In the genomic region with DNA sequence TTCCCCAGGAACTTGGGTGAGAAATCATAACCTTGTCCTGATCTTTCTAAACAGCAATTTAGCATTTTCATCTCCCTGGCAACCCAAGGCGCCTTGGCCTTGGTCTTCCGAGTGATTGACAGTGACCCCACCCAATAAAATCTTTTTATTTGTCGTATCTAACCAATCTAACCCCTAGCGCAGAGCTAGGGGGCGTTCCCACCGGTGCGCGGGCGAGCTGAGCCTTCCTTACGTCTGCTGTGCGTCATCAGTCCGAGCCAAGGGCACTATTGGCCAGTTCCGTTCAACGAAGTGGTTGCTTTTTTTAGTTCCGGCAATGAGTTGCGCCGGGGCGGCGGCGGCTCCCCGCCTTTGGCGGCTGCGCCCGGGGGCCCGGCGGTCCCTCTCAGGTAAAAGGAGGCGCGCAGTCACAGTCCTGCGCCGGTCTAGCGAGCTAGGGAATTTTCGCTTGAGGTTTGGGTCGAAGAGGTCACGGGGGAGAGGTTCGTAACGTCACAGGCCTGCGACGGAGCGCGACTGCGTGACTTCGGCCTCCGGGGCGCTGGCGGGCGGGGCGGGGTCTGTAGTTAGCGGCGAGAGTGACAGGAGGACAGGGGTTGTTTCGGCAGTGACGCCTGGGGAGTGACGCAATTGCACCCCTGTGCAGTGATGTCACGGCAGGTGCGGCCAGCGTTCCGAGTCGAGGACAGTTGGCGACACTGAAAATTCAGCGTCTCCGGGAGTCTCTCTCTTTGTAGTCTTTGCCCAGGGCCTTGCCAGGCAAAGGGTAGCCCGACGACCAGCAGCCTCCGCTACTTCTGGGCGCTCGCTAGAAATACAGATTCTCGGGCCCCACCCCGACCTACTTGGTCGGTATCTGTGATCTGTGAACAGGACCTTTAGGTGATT, we compare ENCODE assay signal across 1 cellular context.
TF ChIP-seq lines count a peak whose summit lies in the region.

A gene (plus strand): TSS at position 266 of the 888 bp plus-strand sequence. CDS start 51 bp downstream, at position 317.

TF ChIP-seq in K562, 482 proteins besides CTCF, POLR2A, EP300 and RAD21 (continued from another document and continues in another):
- TF ChIP-seq, protein P1, sequence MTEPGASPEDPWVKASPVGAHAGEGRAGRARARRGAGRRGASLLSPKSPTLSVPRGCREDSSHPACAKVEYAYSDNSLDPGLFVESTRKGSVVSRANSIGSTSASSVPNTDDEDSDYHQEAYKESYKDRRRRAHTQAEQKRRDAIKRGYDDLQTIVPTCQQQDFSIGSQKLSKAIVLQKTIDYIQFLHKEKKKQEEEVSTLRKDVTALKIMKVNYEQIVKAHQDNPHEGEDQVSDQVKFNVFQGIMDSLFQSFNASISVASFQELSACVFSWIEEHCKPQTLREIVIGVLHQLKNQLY (CRISPR knock-in tag; conservative IDR thresholded peaks at IDR 0.05), result no peak
- TF ChIP-seq JUND (IDR thresholded peaks at IDR 0.05; ENCODE audit: borderline replicate concordance, low read depth, low read length) (peak; percentile 84), JUND (tag; IDR thresholded peaks at IDR 0.05; ENCODE audit: borderline replicate concordance, low read depth, low read length) (peak; percentile 76; the same call in 2 of the 3 replicates), C11orf30 (IDR thresholded peaks at IDR 0.05; ENCODE audit: low read depth) (peak; percentile 98), NR2C1 (IDR thresholded peaks at IDR 0.05) (peak; percentile 95), NR2C1 (tag; IDR thresholded peaks at IDR 0.05) (peak; percentile 94), ZNF23 (CRISPR knock-in tag; IDR thresholded peaks at IDR 0.05) (no peak), ESRRB (CRISPR knock-in tag; IDR thresholded peaks at IDR 0.05; ENCODE audit: borderline replicate concordance) (no peak), MCM5 (IDR thresholded peaks at IDR 0.05; ENCODE audit: low read depth) (no peak), GATAD2B (IDR thresholded peaks at IDR 0.05; ENCODE audit: borderline replicate concordance) (no peak), TRIM24 (IDR thresholded peaks at IDR 0.05) (no peak), DPF2 (IDR thresholded peaks at IDR 0.05) (0 out of 2 replicates have a peak, but pooled peaks have one; percentile 34), TBL1XR1 (IDR thresholded peaks at IDR 0.05; ENCODE audit: low read length in 2 of 2) (peak in 1 of 2 experiments; percentile 56; a peak in 1 of 4 replicates), EGR1 (conservative IDR thresholded peaks at IDR 0.05) (peak; percentile 86), SRF (CRISPR knock-in tag; IDR thresholded peaks at IDR 0.05) (no peak; a peak in 1 of 4 replicates), FOXP1 (CRISPR knock-in tag; IDR thresholded peaks at IDR 0.05) (no peak), HDAC6 (IDR thresholded peaks at IDR 0.05; ENCODE audit: low read depth, low read length) (no peak), PCBP1 (IDR thresholded peaks at IDR 0.05; ENCODE audit: low read depth, low read length, poor library complexity, severe bottlenecking) (no peak), MYC (IDR thresholded peaks at IDR 0.05; ENCODE audit: low read depth, low read length) (peak; percentile 83), MYC (CRISPR knock-in tag; IDR thresholded peaks at IDR 0.05; ENCODE audit: borderline replicate concordance, low read depth) (0 out of 2 replicates have a peak, but pooled peaks have one; percentile 51), ZC3H11A (IDR thresholded peaks at IDR 0.05; ENCODE audit: low read depth, low read length) (0 out of 2 replicates have a peak, but pooled peaks have one; percentile 36), TAF1 (IDR thresholded peaks at IDR 0.05; ENCODE audit: control insufficient read depth, extremely low read depth, insufficient read depth, low read length, severe bottlenecking) (peak; percentile 48), HOXB6 (CRISPR knock-in tag; IDR thresholded peaks at IDR 0.05; ENCODE audit: borderline replicate concordance) (no peak), LCOR (CRISPR knock-in tag; IDR thresholded peaks at IDR 0.05) (peak; percentile 57), RBFOX2 (IDR thresholded peaks at IDR 0.05; ENCODE audit: low read depth, low read length) (peak; percentile 89), JUNB (CRISPR knock-in tag; conservative IDR thresholded peaks at IDR 0.05) (peak; percentile 9; the same call in 1 of the 2 replicates), CBX8 (IDR thresholded peaks at IDR 0.05; ENCODE audit: borderline replicate concordance, extremely low read depth, low read depth, low read length, poor library complexity, severe bottlenecking) (no peak), GABPB1 (CRISPR knock-in tag; IDR thresholded peaks at IDR 0.05) (peak; percentile 79; the same call in 1 of the 2 replicates), KLF1 (tag; IDR thresholded peaks at IDR 0.05) (no peak), KAT7 (CRISPR knock-in tag; IDR thresholded peaks at IDR 0.05; ENCODE audit: borderline replicate concordance) (no peak), SOX6 (IDR thresholded peaks at IDR 0.05) (no peak), NFE2L1 (tag; IDR thresholded peaks at IDR 0.05; ENCODE audit: borderline replicate concordance, low read depth) (0 out of 2 replicates have a peak, but pooled peaks have one; percentile 3), TGIF2 (CRISPR knock-in tag; IDR thresholded peaks at IDR 0.05) (no peak), CTBP1 (IDR thresholded peaks at IDR 0.05; ENCODE audit: borderline replicate concordance) (peak; percentile 94), ZNF232 (CRISPR knock-in tag; IDR thresholded peaks at IDR 0.05) (no peak), FOXJ3 (CRISPR knock-in tag; IDR thresholded peaks at IDR 0.05) (peak; percentile 54; the same call in 1 of the 2 replicates), ZNF121 (CRISPR knock-in tag; conservative IDR thresholded peaks at IDR 0.05) (no peak), HLTF (IDR thresholded peaks at IDR 0.05) (no peak), TEAD1 (CRISPR knock-in tag; IDR thresholded peaks at IDR 0.05) (0 out of 4 replicates have a peak, but pooled peaks have one; percentile 21 to 55), RBBP5 (IDR thresholded peaks at IDR 0.05; ENCODE audit: borderline replicate concordance, insufficient read depth, low read length, poor library complexity, severe bottlenecking) (peak; percentile 81), ESRRA (IDR thresholded peaks at IDR 0.05; ENCODE audit: borderline replicate concordance, low read depth) (peak; percentile 97), ZNF175 (CRISPR knock-in tag; IDR thresholded peaks at IDR 0.05; ENCODE audit: low read depth) (no peak), GATA2 (CRISPR knock-in tag; IDR thresholded peaks at IDR 0.05) (peak; percentile 37; the same call in 1 of the 2 replicates), KHSRP (IDR thresholded peaks at IDR 0.05) (peak; percentile 94), MTA3 (IDR thresholded peaks at IDR 0.05; ENCODE audit: borderline replicate concordance) (peak; percentile 99), SREBF2 (CRISPR knock-in tag; IDR thresholded peaks at IDR 0.05) (no peak), POLR2G (IDR thresholded peaks at IDR 0.05; ENCODE audit: low read depth, low read length) (peak; percentile 85), PHF20 (IDR thresholded peaks at IDR 0.05; ENCODE audit: partially characterized antibody) (peak; percentile 97), MTA2 (IDR thresholded peaks at IDR 0.05; ENCODE audit: low read depth) (no peak), XRCC5 (IDR thresholded peaks at IDR 0.05; ENCODE audit: low read depth, low read length) (0 out of 2 replicates have a peak, but pooled peaks have one; percentile 15)
- TF ChIP-seq, protein P2, sequence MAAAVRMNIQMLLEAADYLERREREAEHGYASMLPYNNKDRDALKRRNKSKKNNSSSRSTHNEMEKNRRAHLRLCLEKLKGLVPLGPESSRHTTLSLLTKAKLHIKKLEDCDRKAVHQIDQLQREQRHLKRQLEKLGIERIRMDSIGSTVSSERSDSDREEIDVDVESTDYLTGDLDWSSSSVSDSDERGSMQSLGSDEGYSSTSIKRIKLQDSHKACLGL (CRISPR knock-in tag; IDR thresholded peaks at IDR 0.05; ENCODE audit: borderline replicate concordance, poor library complexity, severe bottlenecking), result no peak
- TF ChIP-seq, protein P3, sequence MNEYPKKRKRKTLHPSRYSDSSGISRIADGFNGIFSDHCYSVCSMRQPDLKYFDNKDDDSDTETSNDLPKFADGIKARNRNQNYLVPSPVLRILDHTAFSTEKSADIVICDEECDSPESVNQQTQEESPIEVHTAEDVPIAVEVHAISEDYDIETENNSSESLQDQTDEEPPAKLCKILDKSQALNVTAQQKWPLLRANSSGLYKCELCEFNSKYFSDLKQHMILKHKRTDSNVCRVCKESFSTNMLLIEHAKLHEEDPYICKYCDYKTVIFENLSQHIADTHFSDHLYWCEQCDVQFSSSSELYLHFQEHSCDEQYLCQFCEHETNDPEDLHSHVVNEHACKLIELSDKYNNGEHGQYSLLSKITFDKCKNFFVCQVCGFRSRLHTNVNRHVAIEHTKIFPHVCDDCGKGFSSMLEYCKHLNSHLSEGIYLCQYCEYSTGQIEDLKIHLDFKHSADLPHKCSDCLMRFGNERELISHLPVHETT (CRISPR knock-in tag; conservative IDR thresholded peaks at IDR 0.05 in 1 of 2, IDR thresholded peaks at IDR 0.05 in 1 of 2), result peak in 1 of 2 experiments; percentile 71; a peak in 1 of 4 replicates
- TF ChIP-seq, protein P4, sequence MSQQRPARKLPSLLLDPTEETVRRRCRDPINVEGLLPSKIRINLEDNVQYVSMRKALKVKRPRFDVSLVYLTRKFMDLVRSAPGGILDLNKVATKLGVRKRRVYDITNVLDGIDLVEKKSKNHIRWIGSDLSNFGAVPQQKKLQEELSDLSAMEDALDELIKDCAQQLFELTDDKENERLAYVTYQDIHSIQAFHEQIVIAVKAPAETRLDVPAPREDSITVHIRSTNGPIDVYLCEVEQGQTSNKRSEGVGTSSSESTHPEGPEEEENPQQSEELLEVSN (IDR thresholded peaks at IDR 0.05; ENCODE audit: borderline replicate concordance in 1 of 2, extremely low read depth in 1 of 2, insufficient read depth in 1 of 2, insufficient read length in 1 of 2, low read depth in 1 of 2, low read length in 1 of 2, poor library complexity in 1 of 2, severe bottlenecking in 1 of 2), result peak in 1 of 2 experiments; percentile 23
- TF ChIP-seq, protein P5, sequence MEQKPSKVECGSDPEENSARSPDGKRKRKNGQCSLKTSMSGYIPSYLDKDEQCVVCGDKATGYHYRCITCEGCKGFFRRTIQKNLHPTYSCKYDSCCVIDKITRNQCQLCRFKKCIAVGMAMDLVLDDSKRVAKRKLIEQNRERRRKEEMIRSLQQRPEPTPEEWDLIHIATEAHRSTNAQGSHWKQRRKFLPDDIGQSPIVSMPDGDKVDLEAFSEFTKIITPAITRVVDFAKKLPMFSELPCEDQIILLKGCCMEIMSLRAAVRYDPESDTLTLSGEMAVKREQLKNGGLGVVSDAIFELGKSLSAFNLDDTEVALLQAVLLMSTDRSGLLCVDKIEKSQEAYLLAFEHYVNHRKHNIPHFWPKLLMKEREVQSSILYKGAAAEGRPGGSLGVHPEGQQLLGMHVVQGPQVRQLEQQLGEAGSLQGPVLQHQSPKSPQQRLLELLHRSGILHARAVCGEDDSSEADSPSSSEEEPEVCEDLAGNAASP (IDR thresholded peaks at IDR 0.05), result no peak
- TF ChIP-seq, protein P6, sequence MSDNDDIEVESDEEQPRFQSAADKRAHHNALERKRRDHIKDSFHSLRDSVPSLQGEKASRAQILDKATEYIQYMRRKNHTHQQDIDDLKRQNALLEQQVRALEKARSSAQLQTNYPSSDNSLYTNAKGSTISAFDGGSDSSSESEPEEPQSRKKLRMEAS (CRISPR knock-in tag; IDR thresholded peaks at IDR 0.05), result peak; percentile 65; the same call in 1 of the 2 replicates
- TF ChIP-seq, protein P7, sequence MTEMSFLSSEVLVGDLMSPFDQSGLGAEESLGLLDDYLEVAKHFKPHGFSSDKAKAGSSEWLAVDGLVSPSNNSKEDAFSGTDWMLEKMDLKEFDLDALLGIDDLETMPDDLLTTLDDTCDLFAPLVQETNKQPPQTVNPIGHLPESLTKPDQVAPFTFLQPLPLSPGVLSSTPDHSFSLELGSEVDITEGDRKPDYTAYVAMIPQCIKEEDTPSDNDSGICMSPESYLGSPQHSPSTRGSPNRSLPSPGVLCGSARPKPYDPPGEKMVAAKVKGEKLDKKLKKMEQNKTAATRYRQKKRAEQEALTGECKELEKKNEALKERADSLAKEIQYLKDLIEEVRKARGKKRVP (CRISPR knock-in tag; IDR thresholded peaks at IDR 0.05), result peak; percentile 52; the same call in 1 of the 2 replicates
- TF ChIP-seq, protein P8, sequence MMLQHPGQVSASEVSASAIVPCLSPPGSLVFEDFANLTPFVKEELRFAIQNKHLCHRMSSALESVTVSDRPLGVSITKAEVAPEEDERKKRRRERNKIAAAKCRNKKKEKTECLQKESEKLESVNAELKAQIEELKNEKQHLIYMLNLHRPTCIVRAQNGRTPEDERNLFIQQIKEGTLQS (IDR thresholded peaks at IDR 0.05), result peak; percentile 98
- TF ChIP-seq, protein P8 (CRISPR knock-in tag; conservative IDR thresholded peaks at IDR 0.05), result peak; percentile 69
- TF ChIP-seq, protein P9, sequence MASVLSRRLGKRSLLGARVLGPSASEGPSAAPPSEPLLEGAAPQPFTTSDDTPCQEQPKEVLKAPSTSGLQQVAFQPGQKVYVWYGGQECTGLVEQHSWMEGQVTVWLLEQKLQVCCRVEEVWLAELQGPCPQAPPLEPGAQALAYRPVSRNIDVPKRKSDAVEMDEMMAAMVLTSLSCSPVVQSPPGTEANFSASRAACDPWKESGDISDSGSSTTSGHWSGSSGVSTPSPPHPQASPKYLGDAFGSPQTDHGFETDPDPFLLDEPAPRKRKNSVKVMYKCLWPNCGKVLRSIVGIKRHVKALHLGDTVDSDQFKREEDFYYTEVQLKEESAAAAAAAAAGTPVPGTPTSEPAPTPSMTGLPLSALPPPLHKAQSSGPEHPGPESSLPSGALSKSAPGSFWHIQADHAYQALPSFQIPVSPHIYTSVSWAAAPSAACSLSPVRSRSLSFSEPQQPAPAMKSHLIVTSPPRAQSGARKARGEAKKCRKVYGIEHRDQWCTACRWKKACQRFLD (CRISPR knock-in tag; IDR thresholded peaks at IDR 0.05), result no peak
- TF ChIP-seq, protein P10, sequence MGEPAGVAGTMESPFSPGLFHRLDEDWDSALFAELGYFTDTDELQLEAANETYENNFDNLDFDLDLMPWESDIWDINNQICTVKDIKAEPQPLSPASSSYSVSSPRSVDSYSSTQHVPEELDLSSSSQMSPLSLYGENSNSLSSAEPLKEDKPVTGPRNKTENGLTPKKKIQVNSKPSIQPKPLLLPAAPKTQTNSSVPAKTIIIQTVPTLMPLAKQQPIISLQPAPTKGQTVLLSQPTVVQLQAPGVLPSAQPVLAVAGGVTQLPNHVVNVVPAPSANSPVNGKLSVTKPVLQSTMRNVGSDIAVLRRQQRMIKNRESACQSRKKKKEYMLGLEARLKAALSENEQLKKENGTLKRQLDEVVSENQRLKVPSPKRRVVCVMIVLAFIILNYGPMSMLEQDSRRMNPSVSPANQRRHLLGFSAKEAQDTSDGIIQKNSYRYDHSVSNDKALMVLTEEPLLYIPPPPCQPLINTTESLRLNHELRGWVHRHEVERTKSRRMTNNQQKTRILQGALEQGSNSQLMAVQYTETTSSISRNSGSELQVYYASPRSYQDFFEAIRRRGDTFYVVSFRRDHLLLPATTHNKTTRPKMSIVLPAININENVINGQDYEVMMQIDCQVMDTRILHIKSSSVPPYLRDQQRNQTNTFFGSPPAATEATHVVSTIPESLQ (CRISPR knock-in tag; IDR thresholded peaks at IDR 0.05), result 0 out of 2 replicates have a peak, but pooled peaks have one; percentile 45
